ENCODE assay signal across 23 cellular contexts in genomic region chr13:109154146-109154545, GRCh38.
DNase-seq lines count a peak whose midpoint lies in the region; ATAC-seq and TF ChIP-seq lines count a peak whose summit lies in the region.
"Had no signal": no experiment of that assay in that cellular context is flagged by ENCODE, and none has a peak within 500 bp of the region (broad histone marks: within the 10 kb centered on the region; RNA-seq: fewer than 3 reads in every experiment).

No MANE protein-coding gene starts in this region.

- H4K20me1 ChIP-seq in IMR-90 (ENCODE audit: insufficient read depth, low read length), result no peaks in the 10 kb centered on the region
- no peaks in the 10 kb centered on the region for H4K20me1 ChIP-seq in Karpas-422 (ENCODE audit: insufficient read depth, low read depth, low read length)

- TF ChIP-seq CTCF in IMR-90 (conservative IDR thresholded peaks at IDR 0.05; ENCODE audit: low read depth, low read length) (no peak), left lung (IDR thresholded peaks at IDR 0.05) (no peak)
- TF ChIP-seq CTCF in CD4-positive, alpha-beta T cell (IDR thresholded peaks at IDR 0.05), result no peak

- peak overlapping the region; percentile 74; the same call in 2 of the 3 replicates for H2BK15ac ChIP-seq in IMR-90 (ENCODE audit: low read depth, low read length)

- ATAC-seq in IMR-90 (ENCODE audit: low read depth) (no peak), left lung (peak; percentile 44), GM19463 (IDR thresholded peaks at IDR 0.05; ENCODE audit: unreplicated experiment) (no peak)
- no peak for ATAC-seq in CD4-positive, alpha-beta T cell (ENCODE audit: poor library complexity)
- ATAC-seq: activated naive CD4-positive, alpha-beta T cell treated with anti-CD3 and anti-CD28 coated beads, Interleukin-2, amount 50 U/mL, for 72 hours; naive thymus-derived CD8-positive, alpha-beta T cell had no signal

- dilution Hi-C loops in IMR-90 (cut with HindIII; ENCODE audit: low sequenced_read_pairs, unreplicated experiment), result no loop called here

- H3K4ac ChIP-seq in IMR-90 (ENCODE audit: low read depth, low read length), result peak overlapping the region; percentile 85

- H3K23ac ChIP-seq in IMR-90 (ENCODE audit: low read depth, low read length), result peak overlapping the region; percentile 49; the same call in 1 of the 2 replicates

- WGBS in IMR-90 (ENCODE audit: extremely low coverage in 2 of 2, insufficient read length in 1 of 2), 2 experiments, result 81% methylated on average over 3 of the region's 8 CpGs; no CpG with 5 or more reads in 1 of the 2 experiments

- no peaks in the 10 kb centered on the region for H3K79me1 ChIP-seq in IMR-90 (ENCODE audit: low read depth in 1 of 2, low read length in 2 of 2)

- H3K9me2 ChIP-seq in Karpas-422 (replicated peaks; ENCODE audit: insufficient read depth, low read length), result no peaks in the 10 kb centered on the region

- no peak for TF ChIP-seq RAD21 in IMR-90 (IDR thresholded peaks at IDR 0.05; ENCODE audit: low read length)

- H4K5ac ChIP-seq in IMR-90 (ENCODE audit: low read depth, low read length), result no peak overlapping the region

- H3K27ac ChIP-seq in IMR-90 (ENCODE audit: insufficient read depth, low read length) (no peak overlapping the region; the same call in 1 of the 2 replicates), left lung (no peak overlapping the region), Karpas-422 (ENCODE audit: low read length) (no peak overlapping the region)
- no peak overlapping the region for H3K27ac ChIP-seq in CD4-positive, alpha-beta T cell (ENCODE audit: low read depth, low read length)
- H3K27ac ChIP-seq: cardiac muscle cell had no signal

- H3K9me3 Mint-ChIP-seq in CD4-positive, alpha-beta T cell, result no peaks in the 10 kb centered on the region
- peaks cover 0 to 2% (median 0%) of the 10 kb centered on the region in 6 donors for H3K9me3 Mint-ChIP-seq in immature natural killer cell
- H3K9me3 Mint-ChIP-seq: activated naive CD4-positive, alpha-beta T cell treated with anti-CD3 and anti-CD28 coated beads, Interleukin-2, amount 50 U/mL, for 72 hours; naive thymus-derived CD8-positive, alpha-beta T cell; type B pancreatic cell had no signal

- peak overlapping the region; percentile 88 for H2BK20ac ChIP-seq in IMR-90 (ENCODE audit: low read depth, low read length)

- H3K9me3 ChIP-seq in IMR-90 (ENCODE audit: control insufficient read depth, insufficient read depth, low read length) (no peaks in the 10 kb centered on the region), left lung (no peaks in the 10 kb centered on the region), Karpas-422 (ENCODE audit: low read length) (no peaks in the 10 kb centered on the region)
- H3K9me3 ChIP-seq in CD4-positive, alpha-beta T cell (ENCODE audit: control insufficient read depth, low read length), result no peaks in the 10 kb centered on the region
- H3K9me3 ChIP-seq: lower lobe of right lung had no signal

- H2AFZ ChIP-seq in IMR-90 (replicated peaks; ENCODE audit: low read length, poor library complexity) (no peak overlapping the region), Karpas-422 (ENCODE audit: low read length) (no peak overlapping the region)

- H3K4me1 Mint-ChIP-seq in CD4-positive, alpha-beta T cell (ENCODE audit: low read depth), result no peaks in the 10 kb centered on the region
- no peaks in the 10 kb centered on the region for H3K4me1 Mint-ChIP-seq in immature natural killer cell
- H3K4me1 Mint-ChIP-seq: naive thymus-derived CD8-positive, alpha-beta T cell had no signal

- intact Hi-C loops in IMR-90 (cut with micrococcal nuclease) (no loop called here), left lung (cut with DNase I) (no loop called here)
- intact Hi-C loops in CD4-positive, alpha-beta T cell (cut with DNase I, micrococcal nuclease), result no loop called here

- no peak overlapping the region for H3K4me2 ChIP-seq in IMR-90 (ENCODE audit: low read depth, low read length)
- H3K4me2 ChIP-seq in Karpas-422 (ENCODE audit: low read depth, low read length, poor library complexity, severe bottlenecking), result no peak overlapping the region

- peaks cover 25% of the 10 kb centered on the region for H3K4me1 ChIP-seq in IMR-90 (ENCODE audit: control insufficient read depth, insufficient read depth, low read length)
- peaks cover 0 to 3% of the 10 kb centered on the region in 2 donors for H3K4me1 ChIP-seq in left lung
- peaks cover 22% of the 10 kb centered on the region for H3K4me1 ChIP-seq in Karpas-422 (ENCODE audit: low read length)

- peak overlapping the region; percentile 31; the same call in 1 of the 2 replicates for H3K18ac ChIP-seq in IMR-90 (ENCODE audit: low read depth, low read length)

- H3K14ac ChIP-seq in IMR-90 (replicated peaks; ENCODE audit: low read depth, low read length), result peak overlapping the region; percentile 68; the same call in 1 of the 2 replicates

- H3K4me3 ChIP-seq in IMR-90 (ENCODE audit: insufficient read depth, low read depth, low read length), result no peak overlapping the region
- H3K4me3 ChIP-seq in left lung, result no peak overlapping the region
- no peak overlapping the region for H3K4me3 ChIP-seq in Karpas-422 (ENCODE audit: low read length)
- H3K4me3 ChIP-seq: cardiac muscle cell, lower lobe of right lung had no signal

- CTCF ChIA-PET in IMR-90 (lab: Yijun Ruan, JAX), result interaction anchor here (0.7 kb wide), 1 partner anchor 271 kb away, joined by 4 read pairs; no protein-coding TSS in a partner anchor
- CTCF ChIA-PET in CD4-positive, alpha-beta T cell (lab: Charles Lee), result no interaction called here

- no TSS peak for BruUV-seq in IMR-90 (replicated peaks; lab: Mats Ljungman, UMichigan)

- H2AK9ac ChIP-seq in IMR-90 (replicated peaks; ENCODE audit: low read depth, low read length, poor library complexity), result no peak overlapping the region

- in situ Hi-C loops in IMR-90 (cut with MboI; ENCODE audit: low sequenced_read_pairs), result loop anchor here (5.0 kb wide), 2 partner anchors 98 to 633 kb away; partner anchors contain the start of gene IRS2

- DNase-seq in A172 (ENCODE audit: low spot score), result peak; percentile 48
- no peak for DNase-seq in IMR-90
- DNase-seq in amniotic epithelial cell (ENCODE audit: low read depth), result peak; percentile 77
- DNase-seq in left lung, result no peak
- DNase-seq in CD4-positive, alpha-beta T cell, result no peak
- no peak for DNase-seq in Karpas-422
- no peak for DNase-seq in immature natural killer cell
- DNase-seq: activated CD4-positive, alpha-beta T cell treated with anti-CD3 and anti-CD28 coated beads, Interleukin-2, amount 50 U/mL, for 1 hour; activated T-cell treated with anti-CD3 and anti-CD28 coated beads, Interleukin-2, amount 50 U/mL, for 1 hour; COR-L47; effector memory CD4-positive, alpha-beta T cell; lower lobe of right lung; MM.1S; naive thymus-derived CD8-positive, alpha-beta T cell; NCI-H187 treated with DMSO at 0.1 percent for 48 hours; NCI-H510A; stimulated activated CD4-positive, alpha-beta T cell treated with anti-CD3 and anti-CD28 coated beads, Interleukin-12 subunit alpha, Interleukin-12 subunit beta, amount 100 ng/mL, for 4 hours; stimulated activated naive CD4-positive, alpha-beta T cell had no signal

- no peak overlapping the region for H3K27ac Mint-ChIP-seq in CD4-positive, alpha-beta T cell
- H3K27ac Mint-ChIP-seq in immature natural killer cell, result no peak overlapping the region
- H3K27ac Mint-ChIP-seq: activated naive CD4-positive, alpha-beta T cell treated with anti-CD3 and anti-CD28 coated beads, Interleukin-2, amount 50 U/mL, for 72 hours; progenitor cell of endocrine pancreas; type B pancreatic cell had no signal

- peak overlapping the region; percentile 89 for H2BK120ac ChIP-seq in IMR-90 (ENCODE audit: low read depth, low read length)

- H3K4me3 Mint-ChIP-seq in CD4-positive, alpha-beta T cell, result no peak overlapping the region
- no peak overlapping the region for H3K4me3 Mint-ChIP-seq in immature natural killer cell
- H3K4me3 Mint-ChIP-seq: naive thymus-derived CD8-positive, alpha-beta T cell; type B pancreatic cell had no signal

- no peak for TF ChIP-seq POLR2A in IMR-90 (IDR thresholded peaks at IDR 0.05; ENCODE audit: low read depth, low read length)

- POLR2A ChIA-PET in IMR-90 (lab: Charles Lee; ENCODE audit: unreplicated experiment), result no interaction called here
- POLR2A ChIA-PET in CD4-positive, alpha-beta T cell (lab: Charles Lee), result no interaction called here

- H3K27me3 ChIP-seq in IMR-90 (ENCODE audit: control insufficient read depth, insufficient read depth, low read length), result no peaks in the 10 kb centered on the region
- H3K27me3 ChIP-seq in left lung, result no peaks in the 10 kb centered on the region
- no peaks in the 10 kb centered on the region for H3K27me3 ChIP-seq in CD4-positive, alpha-beta T cell (ENCODE audit: control insufficient read depth, insufficient read depth, low read length)
- H3K27me3 ChIP-seq in Karpas-422 (ENCODE audit: low read length), result no peaks in the 10 kb centered on the region
- H3K27me3 ChIP-seq: cardiac muscle cell had no signal

- H3K36me3 ChIP-seq in IMR-90 (ENCODE audit: control insufficient read depth, insufficient read depth, low read length) (no peaks in the 10 kb centered on the region), left lung (no peaks in the 10 kb centered on the region), Karpas-422 (ENCODE audit: insufficient read depth, low read length) (no peaks in the 10 kb centered on the region)
- H3K36me3 ChIP-seq: cardiac muscle cell, lower lobe of right lung had no signal

- no peak overlapping the region for H3K56ac ChIP-seq in IMR-90 (ENCODE audit: extremely low read depth, insufficient read depth, low read length)

- H3K9me1 ChIP-seq in IMR-90 (ENCODE audit: insufficient read depth, low read length), result peaks cover 23% of the 10 kb centered on the region

- peak overlapping the region; percentile 85 for H4K91ac ChIP-seq in IMR-90 (ENCODE audit: insufficient read depth, low read depth, low read length)

- peak overlapping the region; percentile 64 for H2BK5ac ChIP-seq in IMR-90 (ENCODE audit: low read depth, low read length, poor library complexity, severe bottlenecking)

- H4K8ac ChIP-seq in IMR-90 (ENCODE audit: low read depth in 2 of 2, low read length in 2 of 2), result peak overlapping the region; percentile 73 to 85; a peak in 3 of 4 replicates

- H3K27me3 Mint-ChIP-seq in CD4-positive, alpha-beta T cell, result peaks cover 10% of the 10 kb centered on the region
- peaks cover 0 to 11% (median 3%) of the 10 kb centered on the region in 3 donors for H3K27me3 Mint-ChIP-seq in immature natural killer cell (ENCODE audit: low read depth in 3 of 3)
- H3K27me3 Mint-ChIP-seq: type B pancreatic cell had no signal

- H3K79me2 ChIP-seq in Karpas-422 (ENCODE audit: low read length), result no peaks in the 10 kb centered on the region

- no peaks in the 10 kb centered on the region for H3K36me3 Mint-ChIP-seq in CD4-positive, alpha-beta T cell (ENCODE audit: low read depth)
- no peaks in the 10 kb centered on the region for H3K36me3 Mint-ChIP-seq in immature natural killer cell
- H3K36me3 Mint-ChIP-seq: activated naive CD4-positive, alpha-beta T cell treated with anti-CD3 and anti-CD28 coated beads, Interleukin-2, amount 50 U/mL, for 72 hours; naive thymus-derived CD8-positive, alpha-beta T cell; type B pancreatic cell had no signal

- peak overlapping the region; percentile 31; the same call in 1 of the 2 replicates for H2AK5ac ChIP-seq in IMR-90 (ENCODE audit: low read depth, low read length)

- H3K9ac ChIP-seq in IMR-90 (ENCODE audit: low read depth, low read length) (no peak overlapping the region), Karpas-422 (ENCODE audit: low read length) (no peak overlapping the region)

TF ChIP-seq in IMR-90, 13 proteins besides CTCF, POLR2A, EP300 and RAD21 (continues in another document):
- peak; percentile 71 for TF ChIP-seq MAFK (IDR thresholded peaks at IDR 0.05; ENCODE audit: low read depth, low read length)

Comparison
In these comparisons a context has a peak if more than half of its experiments do, and no peak if none do; other contexts are left out.
1. DNase-seq: peak in A172 (single experiment) and amniotic epithelial cell (single experiment); none in IMR-90 (single experiment), left lung (0 of 2), CD4-positive, alpha-beta T cell (0 of 10), Karpas-422 (single experiment) and immature natural killer cell (0 of 3).